In the genomic region with DNA sequence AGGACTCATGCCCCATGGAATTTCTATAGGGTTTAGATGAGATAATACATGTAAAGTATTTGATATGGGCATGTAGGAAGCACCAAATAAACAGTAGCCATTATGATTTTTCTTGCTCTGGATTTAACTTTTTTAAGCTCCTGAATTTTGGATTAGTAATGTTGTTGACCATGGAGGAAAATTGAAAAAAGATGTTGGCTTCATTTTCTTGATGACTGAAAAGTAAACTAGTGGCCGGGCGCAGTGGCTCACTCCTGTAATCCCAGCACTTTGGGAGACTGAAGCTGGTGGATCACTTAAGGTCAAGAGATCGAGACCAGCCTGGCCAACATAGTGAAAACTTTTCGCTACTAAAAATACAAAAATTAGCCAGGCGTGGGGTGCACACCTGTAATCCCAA, we compare ENCODE assay signal across 20 cellular contexts.
"Had no signal": no experiment of that assay in that cellular context is flagged by ENCODE, and none has a peak within 500 bp of the region (broad histone marks: within the 10 kb centered on the region; RNA-seq: fewer than 3 reads in every experiment).

No MANE protein-coding gene starts in this region.

- H3K36me3 ChIP-seq: heart right ventricle, neural progenitor cell, ovary, tibial nerve, upper lobe of right lung had no signal

- H3K27me3 ChIP-seq: heart right ventricle, ovary, tibial nerve, upper lobe of right lung had no signal

- H3K4me1 Mint-ChIP-seq: natural killer cell; stimulated activated effector memory CD8-positive, alpha-beta T cell treated with anti-CD3 and anti-CD28 coated beads, Interleukin-12 subunit alpha, Interleukin-12 subunit beta, amount 100 ng/mL, for 72 hours had no signal

- H3K9me3 Mint-ChIP-seq: mesothelial cell of epicardium; stimulated activated naive CD8-positive, alpha-beta T cell treated with anti-CD3 and anti-CD28 coated beads, Interleukin-15, Interleukin-2, amounts not matched to agents 100 ng/mL and 50 ng/mL, for 24 hours had no signal

- DNase-seq: caudate nucleus; effector CD4-positive, alpha-beta T cell; heart right ventricle; hypothalamus; kidney glomerular epithelial cell; natural killer cell; nucleus accumbens; ovary; right cardiac atrium; small intestine; stimulated activated CD4-positive, alpha-beta T cell treated with anti-CD3 and anti-CD28 coated beads, Interleukin-4, amount 100 ng/mL, for 1 hour; stimulated activated CD8-positive, alpha-beta memory T cell treated with anti-CD3 and anti-CD28 coated beads, Interleukin-4, amount 100 ng/mL, for 48 hours; upper lobe of right lung had no signal

- H3K9ac ChIP-seq: neural progenitor cell had no signal

- ATAC-seq: heart right ventricle; natural killer cell; right cardiac atrium; stimulated activated effector memory CD8-positive, alpha-beta T cell treated with anti-CD3 and anti-CD28 coated beads, Interleukin-12 subunit alpha, Interleukin-12 subunit beta, amount 100 ng/mL, for 72 hours; upper lobe of right lung had no signal

- H3K4me3 ChIP-seq: coronary artery, heart right ventricle, neural progenitor cell, ovary, tibial nerve, upper lobe of right lung had no signal

- H3K27me3 Mint-ChIP-seq: progenitor cell of endocrine pancreas; stimulated activated naive CD8-positive, alpha-beta T cell treated with anti-CD3 and anti-CD28 coated beads, Interleukin-15, Interleukin-2, amounts not matched to agents 100 ng/mL and 50 ng/mL, for 24 hours had no signal

- H3K27ac Mint-ChIP-seq: mesothelial cell of epicardium; natural killer cell; neural progenitor cell; progenitor cell of endocrine pancreas; stimulated activated effector memory CD8-positive, alpha-beta T cell treated with anti-CD3 and anti-CD28 coated beads, Interleukin-12 subunit alpha, Interleukin-12 subunit beta, amount 100 ng/mL, for 72 hours; stimulated activated naive CD8-positive, alpha-beta T cell treated with anti-CD3 and anti-CD28 coated beads, Interleukin-15, Interleukin-2, amounts not matched to agents 100 ng/mL and 50 ng/mL, for 24 hours had no signal

- H3K27ac ChIP-seq: coronary artery, heart right ventricle, neural progenitor cell, ovary, upper lobe of right lung had no signal

- H3K4me3 Mint-ChIP-seq: mesothelial cell of epicardium; natural killer cell; neural progenitor cell; stimulated activated effector memory CD8-positive, alpha-beta T cell treated with anti-CD3 and anti-CD28 coated beads, Interleukin-12 subunit alpha, Interleukin-12 subunit beta, amount 100 ng/mL, for 72 hours; stimulated activated naive CD8-positive, alpha-beta T cell treated with anti-CD3 and anti-CD28 coated beads, Interleukin-15, Interleukin-2, amounts not matched to agents 100 ng/mL and 50 ng/mL, for 24 hours had no signal

- H3K36me3 Mint-ChIP-seq: mesothelial cell of epicardium; natural killer cell; neural progenitor cell; stimulated activated effector memory CD8-positive, alpha-beta T cell treated with anti-CD3 and anti-CD28 coated beads, Interleukin-12 subunit alpha, Interleukin-12 subunit beta, amount 100 ng/mL, for 72 hours had no signal

- H3K9me3 ChIP-seq: heart right ventricle, ovary, tibial nerve, upper lobe of right lung had no signal
